ENCODE assay signal across 11 cellular contexts in genomic region chr13:43374621-43375020, GRCh38.
DNase-seq lines count a peak whose midpoint lies in the region; ATAC-seq and TF ChIP-seq lines count a peak whose summit lies in the region.
"Had no signal": no experiment of that assay in that cellular context is flagged by ENCODE, and none has a peak within 500 bp of the region (broad histone marks: within the 10 kb centered on the region; RNA-seq: fewer than 3 reads in every experiment).

No MANE protein-coding gene starts in this region.

- peaks cover 2 to 12% (median 5%) of the 10 kb centered on the region in 7 donors for H3K9me3 Mint-ChIP-seq in CD14-positive monocyte

- H3K36me3 ChIP-seq in Karpas-422 (ENCODE audit: insufficient read depth, low read length) = no peaks in the 10 kb centered on the region

- peak overlapping the region in 1 of 7 donors; percentile 20 for H3K27ac Mint-ChIP-seq in CD14-positive monocyte
- H3K27ac Mint-ChIP-seq: activated naive CD8-positive, alpha-beta T cell treated with anti-CD3 and anti-CD28 coated beads for 36 hours had no signal

- H3K36me3 Mint-ChIP-seq in CD14-positive monocyte = peaks cover 0 to 10% of the 10 kb centered on the region in 2 donors

- no peak for TF ChIP-seq CTCF in CD14-positive monocyte (IDR thresholded peaks at IDR 0.05)

- no peaks in the 10 kb centered on the region for H4K20me1 ChIP-seq in Karpas-422 (ENCODE audit: insufficient read depth, low read depth, low read length)

- intact Hi-C loops in CD14-positive monocyte (cut with micrococcal nuclease) = no loop called here

- no peaks in the 10 kb centered on the region for H3K9me3 ChIP-seq in Karpas-422 (ENCODE audit: low read length)

- DNase-seq in A172 (ENCODE audit: low spot score) (peak; percentile 43), H4 (ENCODE audit: low spot score) (peak; percentile 19), fibroblast of peridontal ligament (ENCODE audit: extremely low read depth) (peak; percentile 87), CD14-positive monocyte (ENCODE audit: low spot score) (no peak), superior temporal gyrus (ENCODE audit: extremely low spot score) (no peak), Karpas-422 (no peak)
- DNase-seq: activated naive CD8-positive, alpha-beta T cell treated with anti-CD3 and anti-CD28 coated beads for 36 hours; NCI-H2029; substantia nigra had no signal

- H3K27me3 ChIP-seq in Karpas-422 (ENCODE audit: low read length) = no peaks in the 10 kb centered on the region

- H3K27me3 Mint-ChIP-seq in CD14-positive monocyte (ENCODE audit: low read depth in 3 of 3) = peaks cover 15 to 39% (median 16%) of the 10 kb centered on the region in 3 donors

- H3K4me2 ChIP-seq in Karpas-422 (ENCODE audit: low read depth, low read length, poor library complexity, severe bottlenecking) = no peak overlapping the region

- no peak overlapping the region for H2AFZ ChIP-seq in Karpas-422 (ENCODE audit: low read length)

- no peak overlapping the region for H3K4me3 ChIP-seq in Karpas-422 (ENCODE audit: low read length)

- H3K9ac ChIP-seq in Karpas-422 (ENCODE audit: low read length) = no peak overlapping the region

- H3K9me2 ChIP-seq in Karpas-422 (replicated peaks; ENCODE audit: insufficient read depth, low read length) = no peaks in the 10 kb centered on the region

- H3K4me1 ChIP-seq in Karpas-422 (ENCODE audit: low read length) = no peaks in the 10 kb centered on the region

- ATAC-seq in SK-N-SH treated with all-trans-retinoic acid at 6 μM for 48 hours = peak; percentile 77
- no peak for ATAC-seq in GM19397 (IDR thresholded peaks at IDR 0.05; ENCODE audit: unreplicated experiment)

- no peak overlapping the region for H3K4me3 Mint-ChIP-seq in CD14-positive monocyte
- H3K4me3 Mint-ChIP-seq: activated naive CD8-positive, alpha-beta T cell treated with anti-CD3 and anti-CD28 coated beads for 36 hours had no signal

- no peaks in the 10 kb centered on the region for H3K79me2 ChIP-seq in Karpas-422 (ENCODE audit: low read length)

- peaks cover 55% of the 10 kb centered on the region for H3K4me1 Mint-ChIP-seq in CD14-positive monocyte

- H3K27ac ChIP-seq in Karpas-422 (ENCODE audit: low read length) = no peak overlapping the region

TF ChIP-seq in SK-N-SH treated with all-trans-retinoic acid at 6 μM for 48 hours, 23 proteins besides CTCF, POLR2A, EP300 and RAD21:
- no peak for TF ChIP-seq ZFP30 (CRISPR knock-in tag; IDR thresholded peaks at IDR 0.05)
- TF ChIP-seq TOX (CRISPR knock-in tag; IDR thresholded peaks at IDR 0.05; ENCODE audit: borderline replicate concordance) = no peak
- no peak for TF ChIP-seq OSR1 (CRISPR knock-in tag; IDR thresholded peaks at IDR 0.05)
- no peak for TF ChIP-seq RARB (CRISPR knock-in tag; IDR thresholded peaks at IDR 0.05)
- no peak for TF ChIP-seq CREB5 (CRISPR knock-in tag; IDR thresholded peaks at IDR 0.05; ENCODE audit: low read depth)
- no peak for TF ChIP-seq CSDC2 (CRISPR knock-in tag; IDR thresholded peaks at IDR 0.05)
- no peak for TF ChIP-seq ARNTL (CRISPR knock-in tag; IDR thresholded peaks at IDR 0.05; ENCODE audit: borderline replicate concordance, low read depth)
- TF ChIP-seq POU6F1 (CRISPR knock-in tag; IDR thresholded peaks at IDR 0.05; ENCODE audit: borderline replicate concordance, low read depth) = no peak
- TF ChIP-seq ZNF70 (CRISPR knock-in tag; IDR thresholded peaks at IDR 0.05) = no peak
- no peak for TF ChIP-seq PPARA (CRISPR knock-in tag; IDR thresholded peaks at IDR 0.05; ENCODE audit: borderline replicate concordance)
- TF ChIP-seq ESRRG (CRISPR knock-in tag; IDR thresholded peaks at IDR 0.05) = no peak
- TF ChIP-seq CSRNP3 (CRISPR knock-in tag; IDR thresholded peaks at IDR 0.05) = no peak
- no peak for TF ChIP-seq GLIS3 (CRISPR knock-in tag; IDR thresholded peaks at IDR 0.05)

Comparison
In these comparisons a context has a peak if more than half of its experiments do, and no peak if none do; other contexts are left out.
1. DNase-seq: peak in A172 (single experiment), H4 (single experiment) and fibroblast of peridontal ligament (single experiment); none in CD14-positive monocyte (single experiment), superior temporal gyrus (single experiment) and Karpas-422 (single experiment).